3 cellular contexts compared by ENCODE assay signal in the genomic region with DNA sequence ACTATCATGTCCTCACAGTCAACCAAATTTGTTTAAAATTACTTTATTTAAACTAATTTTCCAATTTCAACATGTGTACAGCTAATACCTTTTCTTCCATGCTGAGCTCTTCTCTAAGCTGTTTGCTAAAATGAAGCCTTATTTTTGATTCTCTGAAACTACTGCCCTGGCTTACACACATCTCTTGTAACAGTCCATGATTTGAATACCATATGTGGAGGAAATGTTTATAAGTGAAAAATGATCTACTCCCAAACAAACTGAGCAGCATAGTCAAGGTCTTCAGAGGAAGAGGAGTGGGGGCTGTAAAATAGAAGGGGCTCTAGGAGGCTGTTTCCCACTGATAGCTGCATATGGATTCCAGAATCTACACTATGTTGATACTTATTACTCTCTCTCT.
"Had no signal": no experiment of that assay in that cellular context is flagged by ENCODE, and none has a peak within 500 bp of the region (broad histone marks: within the 10 kb centered on the region; RNA-seq: fewer than 3 reads in every experiment).

No MANE protein-coding gene starts in this region.

- H3K4me3 ChIP-seq: GM12878 had no signal

- ATAC-seq: GM12878 had no signal

- DNase-seq: GDM1, GF-D8 had no signal
